8 cellular contexts compared by ENCODE assay signal in the genomic region with DNA sequence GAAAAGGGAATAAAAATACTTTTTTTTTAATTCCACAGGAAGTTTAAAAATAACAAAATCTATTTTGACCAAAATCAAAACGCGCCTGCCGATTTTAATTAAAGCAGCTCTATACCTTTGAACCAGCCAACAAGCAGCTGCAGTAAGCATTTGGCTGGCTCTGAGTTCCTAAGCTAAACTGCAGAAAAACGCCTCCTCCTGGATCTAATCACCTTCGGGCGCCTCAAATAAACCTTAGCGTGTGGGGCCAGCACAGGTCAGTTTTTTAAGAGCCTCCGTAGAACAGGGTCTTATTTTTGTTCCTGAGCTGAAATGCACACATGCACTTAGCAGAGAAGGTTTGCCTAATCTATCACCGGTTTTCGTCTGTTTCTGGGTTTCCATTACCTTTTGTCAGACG.
DNase-seq lines count a peak whose midpoint lies in the region; ATAC-seq, FAIRE-seq and TF ChIP-seq lines count a peak whose summit lies in the region.
"Had no signal": no experiment of that assay in that cellular context is flagged by ENCODE, and none has a peak within 500 bp of the region (broad histone marks: within the 10 kb centered on the region; RNA-seq: fewer than 3 reads in every experiment).

No MANE protein-coding gene starts in this region.

- no peak overlapping the region for H3K27ac Mint-ChIP-seq in nephron progenitor cell

- in situ Hi-C loops in GM12878 (cut with MboI) = loop anchor here (5.0 kb wide), 2 partner anchors 326 to 691 kb away; no protein-coding TSS in a partner anchor

- FAIRE-seq in GM12878 (lab: Jason Lieb, UNC) = no peak

- TF ChIP-seq CTCF in KMS-11 (conservative IDR thresholded peaks at IDR 0.05; ENCODE audit: low read depth, low read length) = no peak
- TF ChIP-seq CTCF in GM12878 (IDR thresholded peaks at IDR 0.05 in 2 of 3, conservative IDR thresholded peaks at IDR 0.05 in 1 of 3; ENCODE audit: control insufficient read depth in 2 of 3, extremely low read depth in 1 of 3, insufficient read depth in 1 of 3, low read depth in 3 of 3, low read length in 3 of 3) = no peak
- no peak for TF ChIP-seq CTCF in nephron progenitor cell (IDR thresholded peaks at IDR 0.05)

- ATAC-seq in GM12878 = no peak
- no peak for ATAC-seq in GM18517 (IDR thresholded peaks at IDR 0.05; ENCODE audit: unreplicated experiment)
- no peak for ATAC-seq in GM21717 (IDR thresholded peaks at IDR 0.05; ENCODE audit: unreplicated experiment)

- H3K4me1 ChIP-seq in KMS-11 (ENCODE audit: low read depth, poor library complexity, severe bottlenecking) (peaks cover 49% of the 10 kb centered on the region), GM12878 (ENCODE audit: control insufficient read depth, insufficient read depth, low read length) (no peaks in the 10 kb centered on the region)

- RAD21 ChIA-PET in GM12878 (lab: Charles Lee; ENCODE audit: unreplicated experiment) = interaction anchor here (0.7 to 4.1 kb wide), 41 partner anchors 9 to 1021 kb away, joined by 3 to 39 read pairs (median 5); a partner anchor contains a TSS

- DNase-seq in DMS53 treated with DMSO at 0.1 percent for 48 hours (lab: John Stamatoyannopoulos, UW; ENCODE audit: unreplicated experiment) (peak; percentile 18), GM12878 (ENCODE audit: low read depth, low spot score) (no peak), nephron progenitor cell (no peak), A172 (ENCODE audit: low spot score) (no peak)

- H4K20me1 ChIP-seq in KMS-11 (ENCODE audit: insufficient read depth) = no peaks in the 10 kb centered on the region
- H4K20me1 ChIP-seq in GM12878 (ENCODE audit: control insufficient read depth, insufficient read depth) = no peaks in the 10 kb centered on the region

- peak overlapping the region; percentile 86 for H3K4me3 Mint-ChIP-seq in nephron progenitor cell

- peaks cover 9% of the 10 kb centered on the region for H3K27me3 Mint-ChIP-seq in nephron progenitor cell (ENCODE audit: low read depth, poor library complexity)

- no peak for TF ChIP-seq POLR2A in GM12878 (IDR thresholded peaks at IDR 0.05; ENCODE audit: low read depth, low read length)

- H3K36me3 Mint-ChIP-seq in nephron progenitor cell (ENCODE audit: low read depth) = no peaks in the 10 kb centered on the region

- H3K79me2 ChIP-seq in KMS-11 (ENCODE audit: insufficient read depth, low read depth) (no peaks in the 10 kb centered on the region), GM12878 (ENCODE audit: control insufficient read depth, insufficient read depth, low read length) (no peaks in the 10 kb centered on the region)

- 4% methylated on average over 11 of the region's 11 CpGs for WGBS in GM12878 (ENCODE audit: insufficient coverage, insufficient replicate concordance, low lambda C conversion rate, missing lambda C conversion rate)

- H3K9ac ChIP-seq in KMS-11 = no peak overlapping the region
- no peak overlapping the region for H3K9ac ChIP-seq in GM12878 (ENCODE audit: control insufficient read depth, insufficient read depth, low read length)

- H3K27me3 ChIP-seq in KMS-11 (ENCODE audit: insufficient read depth, low read depth) = no peaks in the 10 kb centered on the region
- peaks cover 0 to 2% of the 10 kb centered on the region in 2 experiments; a peak in 1 of 4 replicates for H3K27me3 ChIP-seq in GM12878 (replicated peaks in 1 of 2; ENCODE audit: control insufficient read depth in 2 of 2, insufficient read depth in 2 of 2, low read length in 1 of 2)

- no peak overlapping the region for H2AFZ ChIP-seq in KMS-11 (ENCODE audit: low read depth)
- H2AFZ ChIP-seq in GM12878 (ENCODE audit: control insufficient read depth, low read depth, low read length) = no peak overlapping the region

- SMC1A ChIA-PET in GM12878 (lab: Charles Lee; ENCODE audit: uncharacterized antibody, unreplicated experiment) = interaction anchor here (0.6 to 6.4 kb wide), 64 partner anchors 9 to 1021 kb away, joined by 3 to 85 read pairs (median 5); a partner anchor contains a TSS

- no peak overlapping the region for H3K4me3 ChIP-seq in KMS-11 (IDR thresholded peaks at IDR 0.05; ENCODE audit: insufficient read depth, low read depth, low read length)
- H3K4me3 ChIP-seq in GM12878 = peak overlapping the region; percentile 69; the same call in 1 of the 2 replicates
- H3K4me3 ChIP-seq: lung had no signal

- H3K9me3 ChIP-seq in GM12878 (replicated peaks; ENCODE audit: control insufficient read depth, insufficient read depth, low read length) = no peaks in the 10 kb centered on the region

- intact Hi-C loops in GM12878 (cut with micrococcal nuclease; ENCODE audit: unreplicated experiment) = loop anchor here (1.0 to 5.0 kb wide), 9 partner anchors 171 to 1021 kb away; no protein-coding TSS in a partner anchor

- CTCF ChIA-PET in GM12878 (lab: Yijun Ruan, JAX) = interaction anchor here (0.5 to 13.3 kb wide), 85 partner anchors 8 to 1037 kb away, joined by 3 to 250 read pairs (median 5); no protein-coding TSS in a partner anchor

- no TSS peak for BruUV-seq in GM12878 (replicated peaks; lab: Mats Ljungman, UMichigan)

- TF ChIP-seq RAD21 in GM12878 (IDR thresholded peaks at IDR 0.05; ENCODE audit: insufficient read depth, low read depth, low read length) = no peak

- no peaks in the 10 kb centered on the region for H3K36me3 ChIP-seq in KMS-11 (ENCODE audit: insufficient read depth)
- H3K36me3 ChIP-seq in GM12878 (ENCODE audit: control insufficient read depth in 2 of 2, insufficient read depth in 2 of 2, low read length in 1 of 2) = no peaks in the 10 kb centered on the region

- POLR2A ChIA-PET in GM12878 (lab: Charles Lee) = interaction anchor here (0.8 to 2.1 kb wide), 2 partner anchors 117 to 332 kb away, joined by 3 to 4 read pairs; a partner anchor contains a TSS

- peaks cover 70% of the 10 kb centered on the region for H3K4me1 Mint-ChIP-seq in nephron progenitor cell

- H3K9me3 Mint-ChIP-seq in nephron progenitor cell = no peaks in the 10 kb centered on the region

- no peak for TF ChIP-seq EP300 in GM12878 (IDR thresholded peaks at IDR 0.05; ENCODE audit: borderline replicate concordance in 1 of 2, control insufficient read depth in 1 of 2, low read depth in 2 of 2, low read length in 2 of 2)

- no peak overlapping the region for H3K27ac ChIP-seq in KMS-11
- H3K27ac ChIP-seq in GM12878 (ENCODE audit: control insufficient read depth, insufficient read depth) = no peak overlapping the region

- H3K4me2 ChIP-seq in KMS-11 (peak overlapping the region; percentile 83; the same call in 1 of the 2 replicates), GM12878 (ENCODE audit: control insufficient read depth, insufficient read depth) (peak overlapping the region; percentile 93; the same call in 1 of the 2 replicates)

TF ChIP-seq in GM12878, 131 proteins besides CTCF, POLR2A, EP300 and RAD21:
- TF ChIP-seq IRF4 (IDR thresholded peaks at IDR 0.05; ENCODE audit: low read depth, low read length) (no peak), SMAD5 (IDR thresholded peaks at IDR 0.05; ENCODE audit: low read depth) (no peak), ZSCAN29 (IDR thresholded peaks at IDR 0.05) (no peak), DPF2 (IDR thresholded peaks at IDR 0.05) (no peak), POU2F2 (IDR thresholded peaks at IDR 0.05; ENCODE audit: borderline replicate concordance, low read depth, low read length) (no peak)
